Comparison of ENCODE assay signal across 29 cellular contexts in genomic region chr17:22503322-22503899, GRCh38.
"Had no signal": no experiment of that assay in that cellular context is flagged by ENCODE, and none has a peak within 500 bp of the region (broad histone marks: within the 10 kb centered on the region; RNA-seq: fewer than 3 reads in every experiment).

No MANE protein-coding gene starts in this region.

- H3K36me3 ChIP-seq: ascending aorta, cardiac muscle cell had no signal

- H3K27me3 ChIP-seq: ascending aorta, cardiac muscle cell had no signal

- H3K4me3 ChIP-seq: ascending aorta, cardiac muscle cell had no signal

- H3K9me3 ChIP-seq: ascending aorta had no signal

- H3K4me1 ChIP-seq: ascending aorta had no signal

- DNase-seq: activated B cell treated with CpG ODN at 0.5 μM for 24 hours; activated CD4-positive, alpha-beta memory T cell treated with anti-CD3 and anti-CD28 coated beads for 36 hours; activated CD4-positive, alpha-beta T cell treated with anti-CD3 and anti-CD28 coated beads for 4 hours; activated CD4-positive, alpha-beta T cell treated with anti-CD3 and anti-CD28 coated beads, Interleukin-2, amount 10 ng/mL, durations not matched to agents 24 days and 14 days; activated CD4-positive, alpha-beta T cell treated with anti-CD3 and anti-CD28 coated beads, Interleukin-2, amount 50 U/mL, for 1 hour; activated CD4-positive, alpha-beta T cell treated with anti-CD3 and anti-CD28 coated beads, Interleukin-2, amount 50 U/mL, for 4 hours; activated CD4-positive, CD25-positive, alpha-beta regulatory T cell treated with anti-CD3 and anti-CD28 coated beads, Interleukin-2, amount 50 U/mL, for 72 hours; activated CD8-positive, alpha-beta memory T cell treated with anti-CD3 and anti-CD28 coated beads for 24 hours; activated CD8-positive, alpha-beta memory T cell treated with anti-CD3 and anti-CD28 coated beads, Interleukin-2, amount 10 ng/mL, durations not matched to agents 7 days and 5 days; activated CD8-positive, alpha-beta memory T cell treated with anti-CD3 and anti-CD28 coated beads, Interleukin-2, amount 50 U/mL, for 48 hours; activated CD8-positive, alpha-beta T cell treated with anti-CD3 and anti-CD28 coated beads, Interleukin-2, amount 10 ng/mL, durations not matched to agents 7 days and 5 days; activated effector memory CD4-positive, alpha-beta T cell treated with Interleukin-2 at 50 U/mL for 16 hours; activated gamma-delta T cell; activated naive CD4-positive, alpha-beta T cell treated with anti-CD3 and anti-CD28 coated beads, Interleukin-2, amount 10 ng/mL, durations not matched to agents 7 days and 5 days; activated naive CD4-positive, alpha-beta T cell treated with Interleukin-2 at 50 U/mL for 16 hours; activated naive CD8-positive, alpha-beta T cell treated with anti-CD3 and anti-CD28 coated beads, Interleukin-2, amount 10 ng/mL, durations not matched to agents 7 days and 5 days; activated naive CD8-positive, alpha-beta T cell treated with anti-CD3 and anti-CD28 coated beads, Interleukin-2, amount 50 U/mL, for 24 hours; activated T-cell treated with anti-CD3 and anti-CD28 coated beads, Interleukin-2, amount 50 U/mL, for 24 hours; activated T-cell treated with anti-CD3 and anti-CD28 coated beads, Interleukin-2, amount 50 U/mL, for 48 hours; amygdala; anterior cingulate cortex; caudate nucleus; SW 1271; T-helper 1 cell; T-helper 2 cell; T-helper 9 cell had no signal

- H3K27ac ChIP-seq: ascending aorta, cardiac muscle cell, VCaP had no signal
